ENCODE assay signal across 2 cellular contexts in genomic region chr5:127011961-127012644, GRCh38.
A peak's percentile ranks its signal among the peaks of the same experiment; 100 is the strongest.
TF ChIP-seq lines count a peak whose summit lies in the region.

No MANE protein-coding gene starts in this region.

TF ChIP-seq in K562, 482 proteins besides CTCF, POLR2A, EP300 and RAD21 (continues in another document):
- TF ChIP-seq LARP7 (IDR thresholded peaks at IDR 0.05) (no peak), TEAD2 (tag; IDR thresholded peaks at IDR 0.05) (no peak), ZBTB11 (CRISPR knock-in tag; IDR thresholded peaks at IDR 0.05) (peak in 1 of 3 experiments; percentile 22; a peak in 1 of 6 replicates), MNT (conservative IDR thresholded peaks at IDR 0.05) (0 out of 4 replicates have a peak, but pooled peaks of 1 of the 2 experiments have one; percentile 17), PKNOX1 (IDR thresholded peaks at IDR 0.05) (no peak), CBX3 (IDR thresholded peaks at IDR 0.05; ENCODE audit: borderline replicate concordance in 1 of 2, low read length in 2 of 2) (no peak), TAL1 (IDR thresholded peaks at IDR 0.05) (no peak), ZNF3 (CRISPR knock-in tag; IDR thresholded peaks at IDR 0.05) (no peak), POLR3A (IDR thresholded peaks at IDR 0.05; ENCODE audit: borderline replicate concordance, extremely low read depth, insufficient read depth, insufficient read length) (no peak), MAX (CRISPR knock-in tag; IDR thresholded peaks at IDR 0.05) (no peak), HDAC6 (IDR thresholded peaks at IDR 0.05; ENCODE audit: low read depth, low read length) (no peak), FOXJ2 (tag; IDR thresholded peaks at IDR 0.05) (no peak), SMARCE1 (IDR thresholded peaks at IDR 0.05) (no peak), ZNF395 (CRISPR knock-in tag; IDR thresholded peaks at IDR 0.05) (0 out of 2 replicates have a peak, but pooled peaks have one; percentile 23), ZNF232 (CRISPR knock-in tag; IDR thresholded peaks at IDR 0.05) (no peak), SFPQ (IDR thresholded peaks at IDR 0.05; ENCODE audit: low read depth, low read length) (no peak)

TF ChIP-seq in HepG2, 621 proteins besides CTCF, POLR2A, EP300 and RAD21:
- TF ChIP-seq ZBTB4 (CRISPR knock-in tag; IDR thresholded peaks at IDR 0.05; ENCODE audit: borderline replicate concordance) (no peak), BATF2 (CRISPR knock-in tag; IDR thresholded peaks at IDR 0.05) (no peak), TBP (CRISPR knock-in tag; IDR thresholded peaks at IDR 0.05) (no peak), KMT2B (CRISPR knock-in tag; IDR thresholded peaks at IDR 0.05) (no peak), ARID5B (CRISPR knock-in tag; IDR thresholded peaks at IDR 0.05) (no peak), SATB2 (CRISPR knock-in tag; IDR thresholded peaks at IDR 0.05) (no peak), KLF11 (CRISPR knock-in tag; IDR thresholded peaks at IDR 0.05) (no peak), IRX3 (CRISPR knock-in tag; IDR thresholded peaks at IDR 0.05; ENCODE audit: borderline replicate concordance, low read depth) (no peak), ZNF670 (CRISPR knock-in tag; IDR thresholded peaks at IDR 0.05; ENCODE audit: borderline replicate concordance) (no peak), TAF15 (IDR thresholded peaks at IDR 0.05; ENCODE audit: low read depth, low read length, poor library complexity, severe bottlenecking) (no peak), ZNF264 (CRISPR knock-in tag; IDR thresholded peaks at IDR 0.05) (no peak), SNAPC5 (CRISPR knock-in tag; IDR thresholded peaks at IDR 0.05; ENCODE audit: borderline replicate concordance) (no peak), TEAD3 (CRISPR knock-in tag; optimal IDR thresholded peaks at IDR 0.05; ENCODE audit: borderline replicate concordance) (no peak), ZNF652 (CRISPR knock-in tag; IDR thresholded peaks at IDR 0.05; ENCODE audit: borderline replicate concordance, low read depth) (no peak)
